2 cellular contexts compared by ENCODE assay signal in genomic region chr1:116671072-116671471, GRCh38. TPM values are rescaled to one million over a fixed set of nuclear protein-coding genes. Genes with fewer than 3 reads are reported as not detected.
"Had no signal": no experiment of that assay in that cellular context is flagged by ENCODE, and none has a peak within 500 bp of the region (broad histone marks: within the 10 kb centered on the region; RNA-seq: fewer than 3 reads in every experiment).

No MANE protein-coding gene starts in this region.

RNA-seq across cellular contexts. Expression of gene IGSF3, which starts 3.5 kb away (rescaled TPM):
- polyA plus RNA-seq: immature natural killer cell; naive thymus-derived CD8-positive, alpha-beta T cell had no signal
